In genomic region chr19:37114001-37114400, GRCh38 we compare ENCODE assay signal across 12 cellular contexts. TPM values are rescaled to one million over a fixed set of nuclear protein-coding genes. Genes with fewer than 3 reads are reported as not detected.
DNase-seq lines count a peak whose midpoint lies in the region; TF ChIP-seq lines count a peak whose summit lies in the region.
"Had no signal": no experiment of that assay in that cellular context is flagged by ENCODE, and none has a peak within 500 bp of the region (broad histone marks: within the 10 kb centered on the region; RNA-seq: fewer than 3 reads in every experiment).

No MANE protein-coding gene starts in this region.

- CTCF ChIA-PET in A673 (lab: Charles Lee) = no interaction called here
- CTCF ChIA-PET in PC-9 (lab: Charles Lee) = no interaction called here

- POLR2A ChIA-PET in A673 (lab: Charles Lee; ENCODE audit: low non-redundant PET) (no interaction called here), PC-9 (lab: Charles Lee; ENCODE audit: unreplicated experiment) (no interaction called here)

- H3K36me3 ChIP-seq in A673 (ENCODE audit: insufficient read depth, low read length, poor library complexity, severe bottlenecking) (no peaks in the 10 kb centered on the region), PC-9 (ENCODE audit: low read depth) (peaks cover 7% of the 10 kb centered on the region; the same call in 1 of the 2 replicates)

- no peak overlapping the region for H3K27ac ChIP-seq in A673 (ENCODE audit: low read depth, low read length, poor library complexity, severe bottlenecking)
- no peak overlapping the region for H3K27ac ChIP-seq in PC-9

- no peaks in the 10 kb centered on the region for H3F3A ChIP-seq in PC-9 (ENCODE audit: insufficient read depth, low read depth)

- no peak overlapping the region for H3K4me2 ChIP-seq in PC-9

- no peak overlapping the region for H3K4me3 ChIP-seq in A673 (ENCODE audit: low read depth, low read length, poor library complexity, severe bottlenecking)
- no peak overlapping the region for H3K4me3 ChIP-seq in PC-9

- H3K9me3 ChIP-seq in A673 (ENCODE audit: low read depth, low read length, poor library complexity, severe bottlenecking) (peaks cover 23% of the 10 kb centered on the region), PC-9 (ENCODE audit: insufficient read depth, low read depth) (peaks cover 36% of the 10 kb centered on the region)

- DNase-seq in A673 (ENCODE audit: low spot score) = no peak
- DNase-seq in PC-9 = no peak
- DNase-seq in germinal center (ENCODE audit: low spot score) = peak; percentile 9
- no peak for DNase-seq in ureter (ENCODE audit: low spot score)
- DNase-seq in NCI-H1694 (lab: John Stamatoyannopoulos, UW) = no peak
- no peak for DNase-seq in iPS-NIHi11 (ENCODE audit: low spot score)
- DNase-seq in nucleus accumbens (lab: John Stamatoyannopoulos, UW) = no peak
- DNase-seq: activated T-cell treated with anti-CD3 and anti-CD28 coated beads, Interleukin-2, amount 50 U/mL, for 4 hours; GF-D8; KG1; NCI-H2029 treated with DMSO at 0.1 percent for 48 hours had no signal

- H3K79me2 ChIP-seq in PC-9 (ENCODE audit: low read depth) = no peaks in the 10 kb centered on the region

- no peaks in the 10 kb centered on the region for H3K4me1 ChIP-seq in A673 (ENCODE audit: insufficient read depth, low read length, poor library complexity, severe bottlenecking)
- no peaks in the 10 kb centered on the region for H3K4me1 ChIP-seq in PC-9 (replicated peaks; ENCODE audit: insufficient read depth)

- H3K27me3 ChIP-seq in A673 (replicated peaks; ENCODE audit: insufficient read depth, low read depth, low read length, poor library complexity) (no peaks in the 10 kb centered on the region), PC-9 (ENCODE audit: insufficient read depth, low read depth) (no peaks in the 10 kb centered on the region)

- TF ChIP-seq CTCF in A673 (conservative IDR thresholded peaks at IDR 0.05; ENCODE audit: low read depth, low read length) (peak; percentile 32; the same call in 1 of the 2 replicates), GM12874 (IDR thresholded peaks at IDR 0.05; ENCODE audit: insufficient read depth, low read depth, low read length) (peak; percentile 12; the same call in 1 of the 2 replicates), PC-9 (conservative IDR thresholded peaks at IDR 0.05) (peak; percentile 52)

- H3K9me2 ChIP-seq in PC-9 (ENCODE audit: insufficient read depth) = no peaks in the 10 kb centered on the region

- no peak overlapping the region for H2AFZ ChIP-seq in PC-9

- BruUV-seq in A673 (replicated peaks; lab: Mats Ljungman, UMichigan) (no TSS peak), PC-9 (replicated peaks; lab: Mats Ljungman, UMichigan) (no TSS peak)

- H4K20me1 ChIP-seq in PC-9 (ENCODE audit: insufficient read depth) = no peaks in the 10 kb centered on the region

- intact Hi-C loops in A673 (cut with micrococcal nuclease; ENCODE audit: unreplicated experiment) = no loop called here
- intact Hi-C loops in PC-9 (cut with micrococcal nuclease; ENCODE audit: unreplicated experiment) = no loop called here

RNA-seq across cellular contexts. Expression of gene ZNF420, which starts 35.8 kb away (rescaled TPM):
- 10.6 and 13.7 TPM in 2 replicates for total RNA-seq in A673 (2021)
- total RNA-seq in PC-9 (2021) = 4.7 and 8.7 TPM in 2 replicates
- total RNA-seq in ureter = 12.5 TPM

RNA-seq across cellular contexts. Expression of gene ZNF585A, which starts 58.5 kb away (rescaled TPM):
- total RNA-seq in A673 (2021) (6.4 and 7.9 TPM in 2 replicates), PC-9 (2021) (9.9 and 13.8 TPM in 2 replicates), ureter (12.4 TPM)
